Comparison of ENCODE assay signal across 10 cellular contexts in genomic region chr6:161186173-161186769, GRCh38.
DNase-seq lines count a peak whose midpoint lies in the region; ATAC-seq and TF ChIP-seq lines count a peak whose summit lies in the region.
"Had no signal": no experiment of that assay in that cellular context is flagged by ENCODE, and none has a peak within 500 bp of the region (broad histone marks: within the 10 kb centered on the region; RNA-seq: fewer than 3 reads in every experiment).

No MANE protein-coding gene starts in this region.

- intact Hi-C loops in tibial artery (cut with DNase I; ENCODE audit: low total_unique reads): no loop called here

- no peaks in the 10 kb centered on the region for H3K4me1 ChIP-seq in gastroesophageal sphincter
- no peaks in the 10 kb centered on the region for H3K4me1 ChIP-seq in tibial artery
- H3K4me1 ChIP-seq: HAP-1 had no signal

- H3K36me3 ChIP-seq in gastroesophageal sphincter: peaks cover 0 to 4% of the 10 kb centered on the region in 2 donors
- H3K36me3 ChIP-seq in tibial artery: no peaks in the 10 kb centered on the region
- H3K36me3 ChIP-seq: HAP-1 had no signal

- no peaks in the 10 kb centered on the region for H3K27me3 ChIP-seq in gastroesophageal sphincter
- H3K27me3 ChIP-seq in tibial artery: no peaks in the 10 kb centered on the region

- ATAC-seq in gastroesophageal sphincter (peak; percentile 25), GM18502 (IDR thresholded peaks at IDR 0.05; ENCODE audit: poor library complexity, unreplicated experiment) (no peak), GM21717 (IDR thresholded peaks at IDR 0.05; ENCODE audit: unreplicated experiment) (no peak)

- no peak overlapping the region for H3K4me3 Mint-ChIP-seq in activated naive CD4-positive, alpha-beta T cell treated with anti-CD3 and anti-CD28 coated beads, Interleukin-2, amount 10 ng/mL, durations not matched to agents 7 days and 5 days
- H3K4me3 Mint-ChIP-seq: activated CD4-positive, alpha-beta T cell treated with anti-CD3 and anti-CD28 coated beads, Interleukin-2, amount 10 ng/mL, durations not matched to agents 7 days and 5 days had no signal

- H3K4me3 ChIP-seq in gastroesophageal sphincter (no peak overlapping the region), tibial artery (no peak overlapping the region)
- H3K4me3 ChIP-seq: HAP-1 had no signal

- TF ChIP-seq CTCF in gastroesophageal sphincter (IDR thresholded peaks at IDR 0.05) (no peak), tibial artery (IDR thresholded peaks at IDR 0.05) (no peak)

- TF ChIP-seq EP300 in gastroesophageal sphincter (IDR thresholded peaks at IDR 0.05): no peak

- peak overlapping the region; percentile 56 for H3K27ac Mint-ChIP-seq in activated naive CD4-positive, alpha-beta T cell treated with anti-CD3 and anti-CD28 coated beads, Interleukin-2, amount 10 ng/mL, durations not matched to agents 7 days and 5 days
- H3K27ac Mint-ChIP-seq: activated CD4-positive, alpha-beta T cell treated with anti-CD3 and anti-CD28 coated beads, Interleukin-2, amount 10 ng/mL, durations not matched to agents 7 days and 5 days had no signal

- H3K36me3 Mint-ChIP-seq in activated naive CD4-positive, alpha-beta T cell treated with anti-CD3 and anti-CD28 coated beads, Interleukin-2, amount 10 ng/mL, durations not matched to agents 7 days and 5 days: peaks cover 3% of the 10 kb centered on the region

- CTCF ChIA-PET in activated naive CD4-positive, alpha-beta T cell treated with anti-CD3 and anti-CD28 coated beads, Interleukin-2, amount 10 ng/mL, durations not matched to agents 7 days and 5 days (lab: Charles Lee): no interaction called here

- peaks cover 2% of the 10 kb centered on the region for H3K9me3 Mint-ChIP-seq in activated naive CD4-positive, alpha-beta T cell treated with anti-CD3 and anti-CD28 coated beads, Interleukin-2, amount 10 ng/mL, durations not matched to agents 7 days and 5 days

- no peak for DNase-seq in activated naive CD4-positive, alpha-beta T cell treated with anti-CD3 and anti-CD28 coated beads, Interleukin-2, amount 10 ng/mL, durations not matched to agents 7 days and 5 days
- DNase-seq in activated naive CD4-positive, alpha-beta T cell treated with anti-CD3 and anti-CD28 coated beads, Interleukin-2, amount 50 U/mL, for 16 hours: no peak
- peak; percentile 79 for DNase-seq in UCSD-AML1 (lab: John Stamatoyannopoulos, UW; ENCODE audit: unreplicated experiment)
- peak; percentile 55 to 70 for DNase-seq in tibial artery
- no peak for DNase-seq in T-helper 9 cell
- DNase-seq: activated CD4-positive, alpha-beta T cell treated with anti-CD3 and anti-CD28 coated beads, Interleukin-2, amount 10 ng/mL, durations not matched to agents 7 days and 5 days had no signal

- H3K27me3 Mint-ChIP-seq in activated naive CD4-positive, alpha-beta T cell treated with anti-CD3 and anti-CD28 coated beads, Interleukin-2, amount 10 ng/mL, durations not matched to agents 7 days and 5 days: peaks cover 4% of the 10 kb centered on the region
- H3K27me3 Mint-ChIP-seq: activated CD4-positive, alpha-beta T cell treated with anti-CD3 and anti-CD28 coated beads, Interleukin-2, amount 10 ng/mL, durations not matched to agents 7 days and 5 days had no signal

- H3K27ac ChIP-seq in gastroesophageal sphincter (no peak overlapping the region), tibial artery (no peak overlapping the region)

- 83 to 84% methylated on average over 7 to 17 of the region's 17 CpGs for WGBS in gastroesophageal sphincter (ENCODE audit: low coverage in 1 of 2), 2 donors

- no peak for TF ChIP-seq POLR2A in gastroesophageal sphincter (IDR thresholded peaks at IDR 0.05)

- peaks cover 7% of the 10 kb centered on the region for H3K4me1 Mint-ChIP-seq in activated naive CD4-positive, alpha-beta T cell treated with anti-CD3 and anti-CD28 coated beads, Interleukin-2, amount 10 ng/mL, durations not matched to agents 7 days and 5 days

- H3K9me3 ChIP-seq in gastroesophageal sphincter (no peaks in the 10 kb centered on the region), tibial artery (no peaks in the 10 kb centered on the region)
- H3K9me3 ChIP-seq: HAP-1 had no signal

Comparison
In these comparisons a context has a peak if more than half of its experiments do, and no peak if none do; other contexts are left out.
1. DNase-seq: peak in UCSD-AML1 (single experiment) and tibial artery (2 of 2); none in activated naive CD4-positive, alpha-beta T cell treated with anti-CD3 and anti-CD28 coated beads, Interleukin-2, amount 10 ng/mL, durations not matched to agents 7 days and 5 days (single experiment), activated naive CD4-positive, alpha-beta T cell treated with anti-CD3 and anti-CD28 coated beads, Interleukin-2, amount 50 U/mL, for 16 hours (single experiment) and T-helper 9 cell (single experiment).